ENCODE assay signal across 1 cellular context in genomic region chr6:26521485-26522391, GRCh38.
TF ChIP-seq lines count a peak whose summit lies in the region.

No MANE protein-coding gene starts in this region.

TF ChIP-seq in K562, 482 proteins besides CTCF, POLR2A, EP300 and RAD21 (continued from another document and continues in another):
- TF ChIP-seq ZBTB2 (IDR thresholded peaks at IDR 0.05): no peak
- peak; percentile 55; the same call in 1 of the 2 replicates for TF ChIP-seq HCFC1 (IDR thresholded peaks at IDR 0.05; ENCODE audit: low read depth, low read length)
- TF ChIP-seq HMG20B (CRISPR knock-in tag; IDR thresholded peaks at IDR 0.05): peak; percentile 89
- TF ChIP-seq DNMT1 (IDR thresholded peaks at IDR 0.05): no peak
- no peak for TF ChIP-seq ZNF551 (CRISPR knock-in tag; IDR thresholded peaks at IDR 0.05)
- no peak for TF ChIP-seq THRA (IDR thresholded peaks at IDR 0.05)
- TF ChIP-seq ZFX (CRISPR knock-in tag; IDR thresholded peaks at IDR 0.05): peak; percentile 100
- no peak for TF ChIP-seq FOXA1 (IDR thresholded peaks at IDR 0.05; ENCODE audit: borderline replicate concordance)
- peak; percentile 97 for TF ChIP-seq ATF6 (CRISPR knock-in tag; IDR thresholded peaks at IDR 0.05)
- TF ChIP-seq MCM3 (IDR thresholded peaks at IDR 0.05): no peak
- peak; percentile 59; the same call in 1 of the 2 replicates for TF ChIP-seq MBD2 (IDR thresholded peaks at IDR 0.05; ENCODE audit: borderline replicate concordance, low read depth)
- peak; percentile 78; the same call in 1 of the 2 replicates for TF ChIP-seq CAMTA2 (CRISPR knock-in tag; conservative IDR thresholded peaks at IDR 0.05)
- TF ChIP-seq ZBTB11 (CRISPR knock-in tag; IDR thresholded peaks at IDR 0.05): peak in 2 of 3 experiments; percentile 49 to 76; a peak in 2 of 6 replicates
- TF ChIP-seq ZNF274 (IDR thresholded peaks at IDR 0.05; ENCODE audit: borderline replicate concordance, low read depth, low read length): no peak; the same call in 1 of the 2 replicates
- peak; percentile 94 for TF ChIP-seq CXXC5 (CRISPR knock-in tag; IDR thresholded peaks at IDR 0.05)
- no peak for TF ChIP-seq NFE2L1 (tag; IDR thresholded peaks at IDR 0.05; ENCODE audit: borderline replicate concordance, low read depth)
- TF ChIP-seq YY1 (IDR thresholded peaks at IDR 0.05; ENCODE audit: borderline replicate concordance in 1 of 3, control insufficient read depth in 1 of 3, extremely low read depth in 1 of 3, insufficient read depth in 3 of 3, insufficient read length in 1 of 3, insufficient replicate concordance in 2 of 3, low read depth in 1 of 3, low read length in 2 of 3): peak; percentile 59 to 87 (median 84)
- TF ChIP-seq RCOR1 (IDR thresholded peaks at IDR 0.05; ENCODE audit: borderline replicate concordance in 1 of 2, low read depth in 2 of 2, low read length in 2 of 2): peak; percentile 88 to 99
- peak; percentile 30; the same call in 1 of the 2 replicates for TF ChIP-seq ILF3 (IDR thresholded peaks at IDR 0.05; ENCODE audit: borderline replicate concordance)
- TF ChIP-seq HES1 (IDR thresholded peaks at IDR 0.05; ENCODE audit: low read depth): no peak
- peak; percentile 92 for TF ChIP-seq ZNF395 (CRISPR knock-in tag; IDR thresholded peaks at IDR 0.05)
- TF ChIP-seq NCOR1 (IDR thresholded peaks at IDR 0.05): no peak; the same call in 1 of the 2 replicates
- peak; percentile 90 for TF ChIP-seq SMAD4 (CRISPR knock-in tag; conservative IDR thresholded peaks at IDR 0.05)
- TF ChIP-seq BRCA1 (IDR thresholded peaks at IDR 0.05): no peak
- TF ChIP-seq BRCA1 (CRISPR knock-in tag; IDR thresholded peaks at IDR 0.05): peak; percentile 94; the same call in 1 of the 2 replicates
- TF ChIP-seq ARNT (IDR thresholded peaks at IDR 0.05): peak in 1 of 2 experiments; percentile 82; a peak in 3 of 4 replicates
- no peak for TF ChIP-seq SIN3B (IDR thresholded peaks at IDR 0.05; ENCODE audit: low read depth)
- TF ChIP-seq SREBF1 (IDR thresholded peaks at IDR 0.05; ENCODE audit: borderline replicate concordance, low read depth, low read length): no peak
- TF ChIP-seq ZC3H11A (IDR thresholded peaks at IDR 0.05; ENCODE audit: low read depth, low read length): no peak
- no peak for TF ChIP-seq ILK (tag; IDR thresholded peaks at IDR 0.05; ENCODE audit: borderline replicate concordance, low read depth)
- peak in 1 of 2 experiments; percentile 10; a peak in 1 of 4 replicates for TF ChIP-seq MLX (CRISPR knock-in tag; conservative IDR thresholded peaks at IDR 0.05)
- TF ChIP-seq RNF2 (IDR thresholded peaks at IDR 0.05): 0 out of 2 replicates have a peak, but pooled peaks have one; percentile 70
- TF ChIP-seq SOX6 (IDR thresholded peaks at IDR 0.05): peak; percentile 41
- TF ChIP-seq USF2 (CRISPR knock-in tag; IDR thresholded peaks at IDR 0.05): no peak
- peak; percentile 98 for TF ChIP-seq POLR2G (IDR thresholded peaks at IDR 0.05; ENCODE audit: low read depth, low read length)
- no peak for TF ChIP-seq BCLAF1 (IDR thresholded peaks at IDR 0.05; ENCODE audit: borderline replicate concordance in 1 of 2, control insufficient read depth in 1 of 2, low read depth in 2 of 2, low read length in 1 of 2)
- TF ChIP-seq ETV6 (IDR thresholded peaks at IDR 0.05; ENCODE audit: borderline replicate concordance in 1 of 2, low read depth in 2 of 2, low read length in 1 of 2): no peak
- no peak for TF ChIP-seq ETV6 (CRISPR knock-in tag; IDR thresholded peaks at IDR 0.05; ENCODE audit: borderline replicate concordance)
- TF ChIP-seq MXD1 (CRISPR knock-in tag; IDR thresholded peaks at IDR 0.05; ENCODE audit: borderline replicate concordance, poor library complexity, severe bottlenecking): peak; percentile 42
- TF ChIP-seq ZNF436 (CRISPR knock-in tag; IDR thresholded peaks at IDR 0.05): no peak
- no peak for TF ChIP-seq SPI1 (IDR thresholded peaks at IDR 0.05; ENCODE audit: borderline replicate concordance, low read depth, low read length)
